In the genomic region with DNA sequence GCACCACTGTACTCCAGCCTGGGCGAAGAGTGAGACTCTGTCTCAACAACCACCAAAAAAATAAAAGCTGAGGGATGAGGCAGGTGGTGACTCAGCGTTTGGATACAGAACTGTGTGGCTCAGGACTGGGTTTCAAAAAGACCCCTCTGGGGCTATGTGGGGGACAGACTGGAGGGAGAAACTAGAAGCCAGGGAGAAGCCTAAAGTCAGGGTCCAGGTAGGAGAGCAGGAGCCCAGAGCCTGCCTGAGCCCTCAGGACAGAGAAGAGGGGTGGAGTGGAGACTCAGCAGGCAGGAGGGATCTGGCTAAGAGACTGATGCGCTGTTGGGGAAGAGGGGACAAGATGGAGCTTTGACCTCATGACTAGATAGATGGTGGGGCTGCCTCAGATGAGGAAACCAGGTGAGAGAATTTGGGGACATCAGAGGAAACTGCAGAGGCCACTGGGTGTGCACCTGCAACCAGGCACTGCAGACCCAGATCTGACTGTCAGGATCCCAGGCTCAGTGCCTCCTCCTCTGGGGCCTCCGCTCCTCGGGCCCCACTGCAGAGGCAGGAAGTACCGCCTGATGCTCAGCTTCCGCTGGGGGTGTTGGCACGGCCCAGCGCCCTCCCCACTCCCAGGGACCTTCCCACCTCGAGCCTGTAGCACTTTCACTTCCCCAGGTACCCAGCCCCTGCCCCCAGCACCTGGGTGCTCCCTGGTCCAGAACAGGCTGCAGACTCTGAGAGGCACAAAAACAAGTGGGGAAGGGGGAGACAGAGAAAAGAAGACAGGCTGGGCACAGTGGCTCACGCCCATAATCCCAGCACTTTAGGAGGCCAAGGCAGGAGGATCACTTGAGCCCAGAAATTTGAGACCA, we compare ENCODE assay signal across 9 cellular contexts. TPM values are rescaled to one million over a fixed set of nuclear protein-coding genes. Genes with fewer than 3 reads are reported as not detected.
A peak's percentile ranks its signal among the peaks of the same experiment; 100 is the strongest.
DNase-seq lines count a peak whose midpoint lies in the region; ATAC-seq and TF ChIP-seq lines count a peak whose summit lies in the region.
"Had no signal": no experiment of that assay in that cellular context is flagged by ENCODE, and none has a peak within 500 bp of the region (broad histone marks: within the 10 kb centered on the region; RNA-seq: fewer than 3 reads in every experiment).

No MANE protein-coding gene starts in this region.

- POLR2A ChIA-PET in T-cell (lab: Charles Lee): no interaction called here

- H3K27me3 ChIP-seq in DOHH2 (ENCODE audit: control insufficient read depth, low read length): no peaks in the 10 kb centered on the region
- peaks cover 3% of the 10 kb centered on the region; the same call in 1 of the 2 replicates for H3K27me3 ChIP-seq in H9 (ENCODE audit: insufficient read depth, low read length)
- H3K27me3 ChIP-seq: cardiac muscle cell had no signal

- peaks cover 87% of the 10 kb centered on the region for H3K4me1 ChIP-seq in DOHH2 (ENCODE audit: control insufficient read depth, low read length)
- peaks cover 2% of the 10 kb centered on the region; the same call in 1 of the 2 replicates for H3K4me1 ChIP-seq in H9 (ENCODE audit: insufficient read depth, low read length)

- H3K36me3 Mint-ChIP-seq in H9 (ENCODE audit: insufficient read depth in 1 of 3, low read depth in 3 of 3) (peaks cover 3 to 36% (median 11%) of the 10 kb centered on the region in 3 experiments; a peak in 6 of 7 replicates), T-cell (peaks cover 34% of the 10 kb centered on the region)

- H2BK5ac ChIP-seq in H9 (ENCODE audit: insufficient read length, low read length): no peak overlapping the region

- no peak overlapping the region for H2AFZ ChIP-seq in H9 (ENCODE audit: low read length)

- no peak overlapping the region for H3K23ac ChIP-seq in H9 (ENCODE audit: insufficient read length, low read depth, low read length)

- H3K27ac ChIP-seq in DOHH2 (ENCODE audit: low read depth, low read length) (peak overlapping the region; percentile 97), H9 (ENCODE audit: insufficient read length, low read depth, low read length) (no peak overlapping the region)
- H3K27ac ChIP-seq: cardiac muscle cell had no signal

- H3K79me1 ChIP-seq in H9 (ENCODE audit: insufficient read depth, low read depth, low read length, poor library complexity, severe bottlenecking): no peaks in the 10 kb centered on the region

- peaks cover 11% of the 10 kb centered on the region for H3K23me2 ChIP-seq in H9 (ENCODE audit: insufficient read length, low read depth, low read length, poor library complexity, severe bottlenecking)

- no peaks in the 10 kb centered on the region for H3K9me3 Mint-ChIP-seq in H9
- H3K9me3 Mint-ChIP-seq in T-cell: no peaks in the 10 kb centered on the region

- H3T11ph ChIP-seq in H9 (ENCODE audit: low read length): no peak overlapping the region

- H4K5ac ChIP-seq in H9 (ENCODE audit: insufficient read length, low read depth, low read length): no peak overlapping the region

- H3K4ac ChIP-seq in H9 (ENCODE audit: low read depth, low read length): no peak overlapping the region

- no peak overlapping the region for H4K91ac ChIP-seq in H9 (ENCODE audit: insufficient read length, low read depth, low read length)

- H3K4me2 ChIP-seq in DOHH2 (ENCODE audit: low read length) (peak overlapping the region; percentile 99), H9 (ENCODE audit: insufficient read depth, insufficient read length, low read length) (no peak overlapping the region)

- TF ChIP-seq CTCF in DOHH2 (IDR thresholded peaks at IDR 0.05; ENCODE audit: low read depth, low read length, poor library complexity, severe bottlenecking) (no peak), H9 (conservative IDR thresholded peaks at IDR 0.05) (no peak)

- H3K4me1 Mint-ChIP-seq in H9 (peaks cover 22 to 28% of the 10 kb centered on the region in 2 experiments), T-cell (peaks cover 77 to 88% (median 82%) of the 10 kb centered on the region in 3 donors)

- no peak overlapping the region for H2AK5ac ChIP-seq in H9 (ENCODE audit: insufficient read length, low read length)

- peaks cover 67% of the 10 kb centered on the region for H3K36me3 ChIP-seq in DOHH2 (ENCODE audit: control insufficient read depth, low read length)
- H3K36me3 ChIP-seq: cardiac muscle cell had no signal

- H2BK15ac ChIP-seq in H9 (ENCODE audit: low read depth, low read length): no peak overlapping the region

- H3K9ac ChIP-seq in H9 (ENCODE audit: extremely low read depth, insufficient read length, low read length): no peak overlapping the region

- WGBS in H9 (ENCODE audit: extremely low coverage, insufficient read length, low lambda C conversion rate): no CpG with 5 or more reads among the region's 11 CpGs

- H2BK120ac ChIP-seq in H9 (ENCODE audit: low read depth, low read length, poor library complexity, severe bottlenecking): no peak overlapping the region

- no peak overlapping the region; the same call in 1 of the 2 replicates for H3K14ac ChIP-seq in H9 (ENCODE audit: insufficient read depth, low read length)

- H3K9me3 ChIP-seq in DOHH2 (ENCODE audit: control insufficient read depth, insufficient read depth, low read length) (no peaks in the 10 kb centered on the region), H9 (ENCODE audit: control insufficient read depth, low read depth, low read length) (no peaks in the 10 kb centered on the region)

- H2BK20ac ChIP-seq in H9 (ENCODE audit: low read depth, low read length, poor library complexity, severe bottlenecking): no peak overlapping the region

- H3F3A ChIP-seq in DOHH2 (ENCODE audit: control insufficient read depth, insufficient read depth): peaks cover 72% of the 10 kb centered on the region

- peak; percentile 73 to 80 (median 78) for ATAC-seq in T-cell (replicated peaks in 1 of 4)

- H3K4me3 Mint-ChIP-seq in H9: no peak overlapping the region
- H3K4me3 Mint-ChIP-seq in T-cell: peak overlapping the region; percentile 74 to 96 (median 82)

- H4K8ac ChIP-seq in H9 (replicated peaks; ENCODE audit: insufficient read length, low read depth, low read length): no peak overlapping the region

- H2BK12ac ChIP-seq in H9 (ENCODE audit: insufficient read length, low read depth, low read length): no peak overlapping the region

- peak overlapping the region; percentile 85 for H3K4me3 ChIP-seq in DOHH2 (ENCODE audit: low read length)
- H3K4me3 ChIP-seq: cardiac muscle cell had no signal

- H3K79me2 ChIP-seq in DOHH2 (ENCODE audit: control insufficient read depth, low read length) (peaks cover 71% of the 10 kb centered on the region), H9 (ENCODE audit: insufficient read depth, low read length) (no peaks in the 10 kb centered on the region)

- CTCF ChIA-PET in T-cell (lab: Charles Lee): no interaction called here

- H3K9me2 ChIP-seq in DOHH2 (replicated peaks; ENCODE audit: control insufficient read depth, low read length): no peaks in the 10 kb centered on the region

- H4K20me1 ChIP-seq in DOHH2 (ENCODE audit: control insufficient read depth, insufficient read depth, low read depth, low read length) (0 out of 2 replicates have a peak, but pooled peaks cover 3% of the 10 kb centered on the region), H9 (ENCODE audit: control insufficient read depth, insufficient read depth, insufficient read length) (no peaks in the 10 kb centered on the region)

- DNase-seq in H9 (peak; percentile 27), T-cell (peak; percentile 46 to 80 (median 66)), amniotic epithelial cell (ENCODE audit: low read depth) (peak; percentile 48), HuH-7 (ENCODE audit: low spot score) (no peak), NCI-H146 (lab: John Stamatoyannopoulos, UW) (no peak), DMS79 (lab: John Stamatoyannopoulos, UW) (no peak)
- peak; percentile 76 for DNase-seq in stimulated activated CD4-positive, alpha-beta T cell treated with anti-CD3 and anti-CD28 coated beads, Interleukin-15, amount 100 ng/mL, for 24 hours

- H3K27ac Mint-ChIP-seq in H9 (peak overlapping the region in 2 of 3 experiments; percentile 5 to 24; a peak in 3 of 7 replicates), T-cell (peak overlapping the region; percentile 97 to 99)

- H3K27me3 Mint-ChIP-seq in H9 (ENCODE audit: low read depth): peaks cover 17% of the 10 kb centered on the region
- no peaks in the 10 kb centered on the region for H3K27me3 Mint-ChIP-seq in T-cell

- H3K56ac ChIP-seq in H9 (ENCODE audit: insufficient read length, low read depth, low read length): no peak overlapping the region

- no peak overlapping the region for H3K18ac ChIP-seq in H9 (ENCODE audit: insufficient read length, low read depth, low read length)

RNA-seq across cellular contexts. Expression of a gene that starts 1.5 kb away (rescaled TPM):
- not detected in 2 replicates for total RNA-seq in H9 (2021)
- total RNA-seq in T-cell: 100 to 1,000 TPM; 365 to 435 (median 369) TPM
- total RNA-seq: cardiac muscle cell had no signal

RNA-seq across cellular contexts. Expression of a gene that starts 8.7 kb away (rescaled TPM):
- 2.9 and 3.2 TPM in 2 replicates for total RNA-seq in H9 (2021)
- total RNA-seq in T-cell: 1 to 10 TPM; 5.4 to 8.1 (median 6.4) TPM

RNA-seq across cellular contexts. Expression of a gene that starts 28.6 kb away (rescaled TPM):
- total RNA-seq in H9 (2021) (118 and 126 TPM in 2 replicates), T-cell (under 1 TPM in 3 of 5 donors, not detected in 2; 0.20 to 0.43 (median 0.28) TPM)

RNA-seq across cellular contexts. Expression of a gene that starts 30.0 kb away (rescaled TPM):
- 2.3 and 3.5 TPM in 2 replicates for total RNA-seq in H9 (2021)
- not detected for total RNA-seq in T-cell

RNA-seq across cellular contexts. Expression of a gene that starts 54.4 kb away (rescaled TPM):
- total RNA-seq in H9 (2021) (0.39 TPM in 1 of 2 replicates, not detected in the other), T-cell (under 1 TPM in 2 of 5 donors, not detected in 3; 0.25 to 0.26 TPM)

Comparison
In these comparisons a context has a peak if more than half of its experiments do, and no peak if none do; other contexts are left out.
1. DNase-seq: peak in H9 (single experiment), T-cell (34 of 34), amniotic epithelial cell (single experiment) and stimulated activated CD4-positive, alpha-beta T cell treated with anti-CD3 and anti-CD28 coated beads, Interleukin-15, amount 100 ng/mL, for 24 hours (single experiment); none in HuH-7 (single experiment), NCI-H146 (single experiment) and DMS79 (single experiment).
2. H3K4me3 Mint-ChIP-seq: peak in T-cell (3 of 3); none in H9 (0 of 2).
3. RNA of a gene that starts 1.5 kb away (total RNA-seq): 365 to 435 TPM in T-cell; not detected in H9; every median in the first group is over 100 times any median in the second.
4. RNA of a gene that starts 28.6 kb away (total RNA-seq): 118 to 126 TPM in H9; 0.20 to 0.43 TPM in T-cell; every median in the first group is over 10 times any median in the second.